In the genomic region with DNA sequence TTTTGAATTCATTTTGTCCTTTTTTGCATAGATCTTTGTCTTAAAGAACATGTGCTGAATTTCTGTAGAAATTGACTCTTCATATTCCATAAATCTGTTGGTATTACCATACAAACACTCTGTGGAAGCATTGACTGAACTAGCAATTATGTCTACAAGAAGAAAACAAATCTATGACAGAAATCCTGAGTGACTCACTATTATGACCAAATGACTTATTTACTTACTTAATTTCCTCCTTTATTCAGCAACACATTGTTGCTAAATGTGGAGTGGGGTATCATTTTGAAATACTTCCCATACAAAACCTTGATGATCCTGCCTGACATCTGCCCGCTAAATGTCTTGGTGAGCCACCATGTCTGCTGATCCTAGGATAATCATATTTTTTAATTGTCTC, we compare ENCODE assay signal across 25 cellular contexts.
DNase-seq lines count a peak whose midpoint lies in the region; ATAC-seq, FAIRE-seq and TF ChIP-seq lines count a peak whose summit lies in the region.
"Had no signal": no experiment of that assay in that cellular context is flagged by ENCODE, and none has a peak within 500 bp of the region (broad histone marks: within the 10 kb centered on the region; RNA-seq: fewer than 3 reads in every experiment).

No MANE protein-coding gene starts in this region.

- no peaks in the 10 kb centered on the region for H3F3A ChIP-seq in smooth muscle cell (ENCODE audit: low read depth)

- BruUV-seq in MCF 10A (replicated peaks; lab: Mats Ljungman, UMichigan), result no TSS peak
- BruUV-seq in endothelial cell of umbilical vein (replicated peaks; lab: Mats Ljungman, UMichigan), result no TSS peak

- H3K79me2 ChIP-seq in endothelial cell of umbilical vein (ENCODE audit: control insufficient read depth, insufficient read depth, low read length) (no peaks in the 10 kb centered on the region), smooth muscle cell (ENCODE audit: low read depth) (no peaks in the 10 kb centered on the region)

- WGBS in smooth muscle cell (ENCODE audit: low lambda C conversion rate), result 40% methylated on average over 1 of the region's 1 CpG
- 0 to 79% (median 4%) methylated on average over 1 of the region's 1 CpG for WGBS in spleen, 5 donors

- peak; percentile 1 for DNase-seq in MCF 10A (ENCODE audit: unreplicated experiment)
- no peak for DNase-seq in breast epithelium (ENCODE audit: low spot score in 2 of 2)
- DNase-seq in NCI-H2081 treated with DMSO at 0.1 percent for 48 hours (lab: John Stamatoyannopoulos, UW), result peak; percentile 21
- DNase-seq in endothelial cell of umbilical vein (ENCODE audit: low read depth, low spot score), result no peak
- no peak for DNase-seq in H7
- DNase-seq in smooth muscle cell (lab: John Stamatoyannopoulos, UW; ENCODE audit: unreplicated experiment), result no peak
- no peak for DNase-seq in spleen
- no peak for DNase-seq in upper lobe of right lung
- DNase-seq: ACHN; Calu3; CD4-positive, alpha-beta T cell; GDM1; KG1; NCI-H1092 treated with DMSO at 0.1 percent for 48 hours; NCI-H2029 treated with DMSO at 0.1 percent for 48 hours; NCI-H2227 treated with DMSO at 0.1 percent for 48 hours; NCI-H524; NK-92 treated with Interleukin-12 subunit alpha and Interleukin-12 subunit beta, amount 100 ng/mL, for 24 hours; SJCRH30 had no signal

- no peaks in the 10 kb centered on the region for H3K9me1 ChIP-seq in endothelial cell of umbilical vein (replicated peaks; ENCODE audit: control insufficient read depth, extremely low read depth, insufficient read depth, low read length)

- no peaks in the 10 kb centered on the region for H3K36me3 Mint-ChIP-seq in MCF 10A (ENCODE audit: insufficient read depth, unreplicated experiment)

- CTCF ChIA-PET in MCF 10A (lab: Yijun Ruan, JAX), result no interaction called here
- CTCF ChIA-PET in endothelial cell of umbilical vein (lab: Charles Lee), result no interaction called here

- intact Hi-C loops in MCF 10A (cut with micrococcal nuclease), result no loop called here
- intact Hi-C loops in breast epithelium (cut with DNase I; ENCODE audit: low total_unique reads), result no loop called here
- intact Hi-C loops in endothelial cell of umbilical vein (cut with micrococcal nuclease), result no loop called here
- intact Hi-C loops in spleen (cut with DNase I; ENCODE audit: low total_unique reads), result no loop called here
- intact Hi-C loops in upper lobe of right lung (cut with DNase I), result no loop called here

- no peak overlapping the region for H3K4me3 Mint-ChIP-seq in MCF 10A (ENCODE audit: unreplicated experiment)
- H3K4me3 Mint-ChIP-seq: B cell; CD4-positive, alpha-beta T cell; GM23338; T-helper 2 cell treated with Interferon-gamma antibody and Interleukin-4, amounts not matched to agents 5 μg/mL and 100 μg/mL, for 36 hours had no signal

- TF ChIP-seq CTCF in MCF 10A (IDR thresholded peaks at IDR 0.05; ENCODE audit: unreplicated experiment), result no peak
- no peak for TF ChIP-seq CTCF in breast epithelium (IDR thresholded peaks at IDR 0.05)
- TF ChIP-seq CTCF in endothelial cell of umbilical vein (IDR thresholded peaks at IDR 0.05; ENCODE audit: extremely low read depth in 1 of 2, insufficient read depth in 1 of 2, low read depth in 1 of 2, low read length in 2 of 2), result no peak
- TF ChIP-seq CTCF in smooth muscle cell (IDR thresholded peaks at IDR 0.05; ENCODE audit: borderline replicate concordance, insufficient read depth, poor library complexity, severe bottlenecking), result no peak
- TF ChIP-seq CTCF in spleen (IDR thresholded peaks at IDR 0.05 in 8 of 11, conservative IDR thresholded peaks at IDR 0.05 in 3 of 11), result no peak
- no peak for TF ChIP-seq CTCF in upper lobe of right lung (IDR thresholded peaks at IDR 0.05)

- H3K36me3 ChIP-seq in breast epithelium (no peaks in the 10 kb centered on the region), endothelial cell of umbilical vein (ENCODE audit: control insufficient read depth in 2 of 2, extremely low read depth in 1 of 2, insufficient read depth in 2 of 2, low read length in 2 of 2) (no peaks in the 10 kb centered on the region), H7 (replicated peaks; ENCODE audit: control insufficient read depth, insufficient read depth, low read length) (no peaks in the 10 kb centered on the region), smooth muscle cell (ENCODE audit: low read depth) (no peaks in the 10 kb centered on the region), spleen (no peaks in the 10 kb centered on the region), upper lobe of right lung (no peaks in the 10 kb centered on the region)
- H3K36me3 ChIP-seq: SJCRH30 had no signal

- H3K4me1 ChIP-seq in breast epithelium, result no peaks in the 10 kb centered on the region
- peaks cover 3% of the 10 kb centered on the region for H3K4me1 ChIP-seq in endothelial cell of umbilical vein (ENCODE audit: control insufficient read depth, extremely low read depth, insufficient read depth, low read length)
- no peaks in the 10 kb centered on the region for H3K4me1 ChIP-seq in smooth muscle cell (ENCODE audit: low read depth)
- H3K4me1 ChIP-seq in spleen, result no peaks in the 10 kb centered on the region
- H3K4me1 ChIP-seq in upper lobe of right lung, result no peaks in the 10 kb centered on the region
- H3K4me1 ChIP-seq: SJCRH30 had no signal

- dilution Hi-C loops in endothelial cell of umbilical vein (cut with MboI; ENCODE audit: extremely low pct_ligation_motif_present, low sequenced_read_pairs), result no loop called here

- no peaks in the 10 kb centered on the region for H3K27me3 ChIP-seq in breast epithelium
- no peaks in the 10 kb centered on the region for H3K27me3 ChIP-seq in endothelial cell of umbilical vein (ENCODE audit: control insufficient read depth in 2 of 2, insufficient read depth in 2 of 2, low read length in 2 of 2)
- no peaks in the 10 kb centered on the region for H3K27me3 ChIP-seq in H7 (ENCODE audit: control insufficient read depth, insufficient read depth, low read length)
- H3K27me3 ChIP-seq in smooth muscle cell (ENCODE audit: low read depth), result no peaks in the 10 kb centered on the region
- no peaks in the 10 kb centered on the region for H3K27me3 ChIP-seq in spleen (replicated peaks in 1 of 7)
- no peaks in the 10 kb centered on the region for H3K27me3 ChIP-seq in upper lobe of right lung
- H3K27me3 ChIP-seq: SJCRH30 had no signal

- H3K9me3 Mint-ChIP-seq in MCF 10A (ENCODE audit: unreplicated experiment), result no peaks in the 10 kb centered on the region
- H3K9me3 Mint-ChIP-seq: CD4-positive, alpha-beta T cell; GM23338; T-helper 2 cell treated with Interferon-gamma antibody and Interleukin-4, amounts not matched to agents 5 μg/mL and 100 μg/mL, for 36 hours had no signal

- no peak for FAIRE-seq in endothelial cell of umbilical vein (lab: Jason Lieb, UNC)
- FAIRE-seq: GM12891, GM18507, HepG2 had no signal

- H3K4me3 ChIP-seq in breast epithelium, result no peak overlapping the region
- no peak overlapping the region for H3K4me3 ChIP-seq in endothelial cell of umbilical vein (replicated peaks in 1 of 3; ENCODE audit: insufficient read depth in 1 of 3, low read depth in 1 of 3, low read length in 3 of 3)
- no peak overlapping the region for H3K4me3 ChIP-seq in H7 (ENCODE audit: insufficient read depth, low read depth, low read length)
- H3K4me3 ChIP-seq in smooth muscle cell, result no peak overlapping the region
- no peak overlapping the region for H3K4me3 ChIP-seq in spleen
- H3K4me3 ChIP-seq in upper lobe of right lung, result no peak overlapping the region
- H3K4me3 ChIP-seq: GM23338, SJCRH30 had no signal

- H3K4me2 ChIP-seq in endothelial cell of umbilical vein (ENCODE audit: insufficient read depth, low read length) (no peak overlapping the region), smooth muscle cell (no peak overlapping the region)
- H3K4me2 ChIP-seq: GM23338 had no signal

- H2AFZ ChIP-seq in endothelial cell of umbilical vein (ENCODE audit: low read depth, low read length) (no peak overlapping the region), smooth muscle cell (ENCODE audit: low read depth) (no peak overlapping the region)
- H2AFZ ChIP-seq: GM23338 had no signal

- no peak for TF ChIP-seq POLR2A in breast epithelium (IDR thresholded peaks at IDR 0.05)
- no peak for TF ChIP-seq POLR2A in endothelial cell of umbilical vein (IDR thresholded peaks at IDR 0.05; ENCODE audit: low read depth, low read length)
- TF ChIP-seq POLR2A in spleen (IDR thresholded peaks at IDR 0.05), result no peak

- no peaks in the 10 kb centered on the region for H3K9me3 ChIP-seq in breast epithelium
- H3K9me3 ChIP-seq in endothelial cell of umbilical vein (replicated peaks; ENCODE audit: control insufficient read depth, insufficient read depth, low read length), result no peaks in the 10 kb centered on the region
- no peaks in the 10 kb centered on the region for H3K9me3 ChIP-seq in smooth muscle cell (replicated peaks; ENCODE audit: low read depth)
- no peaks in the 10 kb centered on the region for H3K9me3 ChIP-seq in spleen
- H3K9me3 ChIP-seq in upper lobe of right lung, result no peaks in the 10 kb centered on the region
- H3K9me3 ChIP-seq: SJCRH30 had no signal

- H4K20me1 ChIP-seq in endothelial cell of umbilical vein (replicated peaks; ENCODE audit: control insufficient read depth, extremely low read depth, insufficient read depth, low read length) (peaks cover 4% of the 10 kb centered on the region), smooth muscle cell (ENCODE audit: low read depth) (no peaks in the 10 kb centered on the region)

- no peaks in the 10 kb centered on the region for H3K4me1 Mint-ChIP-seq in MCF 10A (ENCODE audit: insufficient read depth, unreplicated experiment)
- H3K4me1 Mint-ChIP-seq: B cell had no signal

- H3K27me3 Mint-ChIP-seq in MCF 10A (ENCODE audit: insufficient read depth, unreplicated experiment), result peaks cover 36% of the 10 kb centered on the region
- H3K27me3 Mint-ChIP-seq: B cell; CD4-positive, alpha-beta T cell had no signal

- POLR2A ChIA-PET in MCF 10A (lab: Yijun Ruan, JAX) (no interaction called here), endothelial cell of umbilical vein (lab: Charles Lee) (no interaction called here)

- H3K27ac ChIP-seq in breast epithelium, result no peak overlapping the region
- no peak overlapping the region for H3K27ac ChIP-seq in endothelial cell of umbilical vein (ENCODE audit: insufficient read depth, low read depth, low read length)
- H3K27ac ChIP-seq in smooth muscle cell (ENCODE audit: low read depth), result no peak overlapping the region
- H3K27ac ChIP-seq in spleen, result no peak overlapping the region
- H3K27ac ChIP-seq in upper lobe of right lung, result no peak overlapping the region
- H3K27ac ChIP-seq: SJCRH30 had no signal

- ATAC-seq in upper lobe of right lung, result no peak
- ATAC-seq: GM23338, HepG2 had no signal

- no peak overlapping the region for H3K27ac Mint-ChIP-seq in MCF 10A (ENCODE audit: low read depth, unreplicated experiment)
- H3K27ac Mint-ChIP-seq: B cell; CD4-positive, alpha-beta T cell; GM23338; T-helper 2 cell treated with Interferon-gamma antibody and Interleukin-4, amounts not matched to agents 5 μg/mL and 100 μg/mL, for 36 hours had no signal

- H3K9ac ChIP-seq in endothelial cell of umbilical vein (replicated peaks; ENCODE audit: extremely low read depth, insufficient read depth, low read length), result no peak overlapping the region
- no peak overlapping the region for H3K9ac ChIP-seq in smooth muscle cell (ENCODE audit: low read depth)

TF ChIP-seq in endothelial cell of umbilical vein, 7 proteins besides CTCF, POLR2A, EP300 and RAD21 (continues in another document):
- TF ChIP-seq FOS (IDR thresholded peaks at IDR 0.05; ENCODE audit: borderline replicate concordance, insufficient read depth, low read length), result peak; percentile 54

Comparison
In these comparisons a context has a peak if more than half of its experiments do, and no peak if none do; other contexts are left out.
1. DNase-seq: peak in MCF 10A (single experiment) and NCI-H2081 treated with DMSO at 0.1 percent for 48 hours (single experiment); none in breast epithelium (0 of 2), endothelial cell of umbilical vein (single experiment), H7 (single experiment), smooth muscle cell (single experiment), spleen (single experiment) and upper lobe of right lung (single experiment).